ENCODE assay signal across 17 cellular contexts in genomic region chr13:109802936-109803335, GRCh38. TPM values are rescaled to one million over a fixed set of nuclear protein-coding genes. Genes with fewer than 3 reads are reported as not detected.
DNase-seq lines count a peak whose midpoint lies in the region; ATAC-seq, FAIRE-seq and TF ChIP-seq lines count a peak whose summit lies in the region.
"Had no signal": no experiment of that assay in that cellular context is flagged by ENCODE, and none has a peak within 500 bp of the region (broad histone marks: within the 10 kb centered on the region; RNA-seq: fewer than 3 reads in every experiment).

No MANE protein-coding gene starts in this region.

- no peak for FAIRE-seq in A549 (lab: Jason Lieb, UNC)
- FAIRE-seq in K562 (lab: Jason Lieb, UNC): peak; percentile 75
- FAIRE-seq: A204.1, RCC 7860 had no signal

- intact Hi-C loops in K562 (cut with micrococcal nuclease) (no loop called here), mucosa of descending colon (cut with DNase I, micrococcal nuclease) (no loop called here)

- WGBS in A549 (ENCODE audit: missing lambda C conversion rate): 41% methylated on average over 4 of the region's 4 CpGs
- WGBS in K562 (ENCODE audit: insufficient coverage, low coverage, missing lambda C conversion rate): 0% methylated on average over 4 of the region's 4 CpGs

- TF ChIP-seq RAD21 in A549 (conservative IDR thresholded peaks at IDR 0.05 in 1 of 2, IDR thresholded peaks at IDR 0.05 in 1 of 2) (no peak), K562 (CRISPR knock-in tag; conservative IDR thresholded peaks at IDR 0.05 in 1 of 2, IDR thresholded peaks at IDR 0.05 in 1 of 2) (no peak)

- H3K4me2 ChIP-seq in A549 (peak overlapping the region; percentile 40), GM23338 (no peak overlapping the region), K562 (ENCODE audit: insufficient read depth, low read length) (no peak overlapping the region)

- H3K27me3 Mint-ChIP-seq in GM23338 (ENCODE audit: insufficient read depth, low read depth, poor library complexity): peaks cover 4% of the 10 kb centered on the region

- no peaks in the 10 kb centered on the region for H3K27me3 ChIP-seq in GM23338 (ENCODE audit: insufficient read depth)
- H3K27me3 ChIP-seq in K562 (ENCODE audit: control insufficient read depth in 2 of 2, insufficient read depth in 2 of 2, low read length in 2 of 2): peaks cover 6 to 25% of the 10 kb centered on the region in 2 experiments; a peak in 3 of 5 replicates

- no peaks in the 10 kb centered on the region for H3K9me1 ChIP-seq in K562 (ENCODE audit: control insufficient read depth, insufficient read depth, low read length)

- H3K9ac ChIP-seq in K562 (ENCODE audit: insufficient read depth in 1 of 2, low read depth in 2 of 2, low read length in 2 of 2): no peak overlapping the region

- ATAC-seq in A549: peak; percentile 19 to 54; a peak in 3 of 6 replicates
- no peak for ATAC-seq in GM23338
- ATAC-seq in K562: peak; percentile 70
- peak; percentile 51 for ATAC-seq in mucosa of descending colon
- no peak for ATAC-seq in HG03159 (IDR thresholded peaks at IDR 0.05; ENCODE audit: unreplicated experiment)
- ATAC-seq in GM21619 (IDR thresholded peaks at IDR 0.05; ENCODE audit: unreplicated experiment): no peak

- H4K20me1 ChIP-seq in GM23338 (replicated peaks; ENCODE audit: insufficient read depth) (no peaks in the 10 kb centered on the region), K562 (replicated peaks; ENCODE audit: control insufficient read depth, insufficient read depth, low read length) (no peaks in the 10 kb centered on the region)

- peak overlapping the region; percentile 83; the same call in 1 of the 2 replicates for H3K27ac Mint-ChIP-seq in GM23338

- no peaks in the 10 kb centered on the region; the same call in 2 of the 3 replicates for H3K9me3 Mint-ChIP-seq in GM23338

- H3K9me2 ChIP-seq in GM23338 (ENCODE audit: insufficient read depth): no peaks in the 10 kb centered on the region

- no peaks in the 10 kb centered on the region for H3F3A ChIP-seq in GM23338 (replicated peaks; ENCODE audit: low read depth)

- CTCF ChIA-PET in A549 (lab: Yijun Ruan, JAX) (interaction anchor here (1.3 kb wide), 1 partner anchor 48 kb away, joined by 3 read pairs; no protein-coding TSS in a partner anchor), K562 (lab: Yijun Ruan, JAX; ENCODE audit: low intra/inter-chr PET ratio) (no interaction called here)

- TF ChIP-seq POLR2A in A549 (IDR thresholded peaks at IDR 0.05; ENCODE audit: low read length) (no peak), K562 (conservative IDR thresholded peaks at IDR 0.05) (no peak)

- H3K36me3 Mint-ChIP-seq in GM23338 (ENCODE audit: low read depth): no peaks in the 10 kb centered on the region

- H3K4me1 ChIP-seq in A549 (peaks cover 15% of the 10 kb centered on the region), GM23338 (ENCODE audit: insufficient read depth) (no peaks in the 10 kb centered on the region), K562 (replicated peaks in 1 of 2; ENCODE audit: control insufficient read depth in 2 of 2, insufficient read depth in 2 of 2, low read length in 2 of 2) (no peaks in the 10 kb centered on the region), mucosa of descending colon (ENCODE audit: low read depth) (no peaks in the 10 kb centered on the region)

- TF ChIP-seq EP300 in A549 (IDR thresholded peaks at IDR 0.05): no peak
- TF ChIP-seq EP300 in K562 (IDR thresholded peaks at IDR 0.05; ENCODE audit: low read length): no peak

- no peak overlapping the region for H2AFZ ChIP-seq in GM23338
- no peak overlapping the region for H2AFZ ChIP-seq in K562 (ENCODE audit: low read depth, low read length)

- no peaks in the 10 kb centered on the region for H3K36me3 ChIP-seq in GM23338 (ENCODE audit: insufficient read depth)
- no peaks in the 10 kb centered on the region for H3K36me3 ChIP-seq in K562 (ENCODE audit: control insufficient read depth, insufficient read depth, low read length)
- no peaks in the 10 kb centered on the region for H3K36me3 ChIP-seq in mucosa of descending colon (ENCODE audit: low read depth)
- H3K36me3 ChIP-seq: MG63 had no signal

- BruUV-seq in K562 (replicated peaks; lab: Mats Ljungman, UMichigan): no TSS peak

- POLR2A ChIA-PET in A549 (lab: Yijun Ruan, JAX) (no interaction called here), K562 (lab: Yijun Ruan, JAX) (interaction anchor here (0.8 kb wide), 1 partner anchor 13 kb away, joined by 3 read pairs; no protein-coding TSS in a partner anchor)

- TF ChIP-seq CTCF in A549 (IDR thresholded peaks at IDR 0.05) (no peak), GM23338 (conservative IDR thresholded peaks at IDR 0.05; ENCODE audit: low read depth in 2 of 2) (no peak), K562 (IDR thresholded peaks at IDR 0.05 in 2 of 3, conservative IDR thresholded peaks at IDR 0.05 in 1 of 3; ENCODE audit: insufficient read depth in 2 of 3, low read depth in 1 of 3, low read length in 3 of 3) (no peak), mucosa of descending colon (IDR thresholded peaks at IDR 0.05) (no peak)

- H3K79me2 ChIP-seq in GM23338 (replicated peaks; ENCODE audit: insufficient read depth) (no peaks in the 10 kb centered on the region), K562 (ENCODE audit: control insufficient read depth, insufficient read depth, low read length) (no peaks in the 10 kb centered on the region)

- in situ Hi-C loops in K562 (cut with MboI): no loop called here

- no peak for DNase-seq in A549 (ENCODE audit: low read depth in 1 of 2, low spot score in 1 of 2)
- DNase-seq in GM23338 (ENCODE audit: low spot score): no peak
- DNase-seq in K562 (ENCODE audit: extremely low read depth in 1 of 4, low spot score in 3 of 4): no peak
- no peak for DNase-seq in mucosa of descending colon
- no peak for DNase-seq in NK-92 treated with Interleukin-12 subunit alpha and Interleukin-12 subunit beta, amount 100 ng/mL, for 24 hours (lab: John Stamatoyannopoulos, UW)
- no peak for DNase-seq in central memory CD4-positive, alpha-beta T cell
- DNase-seq: C1 segment of cervical spinal cord, HCEC 1CT, MG63, NCI-H1092, NCI-H146, NCI-H2081, SIG-M5 had no signal

- no peaks in the 10 kb centered on the region for H3K9me3 ChIP-seq in A549
- H3K9me3 ChIP-seq in K562 (replicated peaks; ENCODE audit: control insufficient read depth, insufficient read depth, low read depth, low read length): no peaks in the 10 kb centered on the region
- no peaks in the 10 kb centered on the region for H3K9me3 ChIP-seq in mucosa of descending colon
- H3K9me3 ChIP-seq: MG63 had no signal

- peak overlapping the region; percentile 38 to 39; a peak in 2 of 6 replicates for H3K27ac ChIP-seq in A549
- no peak overlapping the region for H3K27ac ChIP-seq in GM23338 (ENCODE audit: low read depth)
- no peak overlapping the region for H3K27ac ChIP-seq in K562 (ENCODE audit: extremely low read depth, low read depth, low read length)

- H3K4me3 ChIP-seq in A549 (no peak overlapping the region), GM23338 (no peak overlapping the region), K562 (no peak overlapping the region), mucosa of descending colon (no peak overlapping the region)
- H3K4me3 ChIP-seq: MG63 had no signal

- H3K4me3 Mint-ChIP-seq in GM23338: no peak overlapping the region

- H3K4me1 Mint-ChIP-seq in GM23338: peaks cover 12% of the 10 kb centered on the region; the same call in 2 of the 3 replicates

TF ChIP-seq in A549, 52 proteins besides CTCF, POLR2A, EP300 and RAD21 (continues in another document):
- TF ChIP-seq MAFK (IDR thresholded peaks at IDR 0.05; ENCODE audit: partially characterized antibody): peak; percentile 56

TF ChIP-seq in GM23338, 12 proteins besides CTCF, POLR2A, EP300 and RAD21 (continues in another document):
- TF ChIP-seq EZH2 (IDR thresholded peaks at IDR 0.05; ENCODE audit: low read depth, unreplicated experiment): no peak
- no peak for TF ChIP-seq POLR2AphosphoS5 (IDR thresholded peaks at IDR 0.05; ENCODE audit: low read depth)
- TF ChIP-seq CREB1 (CRISPR knock-in tag; IDR thresholded peaks at IDR 0.05; ENCODE audit: low read depth): no peak

RNA-seq across cellular contexts. Expression of gene IRS2, which starts 16.6 kb away (rescaled TPM):
- polyA plus RNA-seq in A549 (2011; rRNA removed): 12.3 and 15.6 TPM in 2 replicates
- polyA plus RNA-seq in A549 (2012; cell fraction: cytosol; rRNA removed): 7.6 and 12.9 TPM in 2 replicates
- polyA plus RNA-seq in A549 (2012; cell fraction: nucleus; rRNA removed): 10.8 and 17.5 TPM in 2 replicates
- 3.9 to 5.2 TPM (median 4.8 TPM) in 3 replicates for polyA plus RNA-seq in A549 (2017; fragmentation: RNase III; extraction: RNeasy Plus Mini Kit Qiagen cat#74134 plus additional on column Dnase treatment)
- 11.7 and 12.6 TPM in 2 replicates for polyA minus RNA-seq in A549 (2011; rRNA and poly(A)+ RNA removed)
- total RNA-seq in GM23338 (2014; rRNA removed; shearing (Covaris generic)): 12.4 and 14.5 TPM in 2 replicates
- polyA plus RNA-seq in GM23338 (2016; fragmentation: Nextera tagmentation; extraction: Ambion mirVana): 3.6 and 4.0 TPM in 2 replicates
- 1.6 and 2.0 TPM in 2 replicates for total RNA-seq in K562 (2011; cell fraction: chromatin; rRNA removed; ENCODE audit: low replicate concordance)
- 2.4 and 2.7 TPM in 2 replicates for total RNA-seq in K562 (2011; cell fraction: nucleolus; rRNA removed)
- 1.5 and 1.7 TPM in 2 replicates for total RNA-seq in K562 (2011; cell fraction: nucleoplasm; rRNA removed)
- 1.2 and 1.4 TPM in 2 replicates for total RNA-seq in K562 (2014; rRNA removed)
- 0.51 and 0.54 TPM in 2 replicates for total RNA-seq in K562 (2014; rRNA removed; fragmentation: Illumina TruSeq; extraction: Trizol)
- 0.36 and 0.41 TPM in 2 replicates for total RNA-seq in K562 (2015; rRNA removed; fragmentation: Illumina TruSeq; extraction: Trizol)
- 3.9 and 4.6 TPM in 2 replicates for total RNA-seq in K562 (2021)
- polyA plus RNA-seq in K562 (2011; rRNA removed): 0.47 and 0.49 TPM in 2 replicates
- polyA plus RNA-seq in K562 (2011; cell fraction: cytosol; rRNA removed): 0.22 and 0.63 TPM in 2 replicates
- polyA plus RNA-seq in K562 (2011; cell fraction: nucleus; rRNA removed): 0.56 and 1.0 TPM in 2 replicates
- 1.6 and 2.8 TPM in 2 replicates for polyA plus RNA-seq in K562 (2012)
- polyA plus RNA-seq in K562 (2014; fragmentation: Illumina TruSeq; extraction: Trizol): 0.83 and 1.1 TPM in 2 replicates
- under 1 TPM; 0.53 to 0.63 TPM for polyA plus RNA-seq in K562 (2014; fragmentation: Nextera tagmentation; extraction: Ambion mirVana)
- 1.2 and 1.3 TPM in 2 replicates for polyA plus RNA-seq in K562 (2014; rRNA removed)
- 0.46 and 0.66 TPM in 2 replicates for polyA minus RNA-seq in K562 (2011; rRNA and poly(A)+ RNA removed)
- 1.0 and 1.5 TPM in 2 replicates for polyA minus RNA-seq in K562 (2011; cell fraction: cytosol; rRNA and poly(A)+ RNA removed)
- polyA minus RNA-seq in K562 (2011; cell fraction: nucleus; rRNA and poly(A)+ RNA removed): 2.0 and 2.2 TPM in 2 replicates
- total RNA-seq in mucosa of descending colon: 10 to 100 TPM; 14.0 to 31.4 (median 23.7) TPM

Comparison
In these comparisons a context has a peak if more than half of its experiments do, and no peak if none do; other contexts are left out.
1. ATAC-seq: peak in A549 (2 of 2), K562 (single experiment) and mucosa of descending colon (single experiment); none in GM23338 (single experiment), HG03159 (single experiment) and GM21619 (single experiment).
2. H3K27ac ChIP-seq: peak in A549 (2 of 2); none in GM23338 (single experiment) and K562 (single experiment).
3. Of the 35 proteins assayed by ChIP-seq in both K562 and A549: peak only in K562: EHMT2; only in A549: MAFK; in both: none; in neither: 33.